In the genomic region with DNA sequence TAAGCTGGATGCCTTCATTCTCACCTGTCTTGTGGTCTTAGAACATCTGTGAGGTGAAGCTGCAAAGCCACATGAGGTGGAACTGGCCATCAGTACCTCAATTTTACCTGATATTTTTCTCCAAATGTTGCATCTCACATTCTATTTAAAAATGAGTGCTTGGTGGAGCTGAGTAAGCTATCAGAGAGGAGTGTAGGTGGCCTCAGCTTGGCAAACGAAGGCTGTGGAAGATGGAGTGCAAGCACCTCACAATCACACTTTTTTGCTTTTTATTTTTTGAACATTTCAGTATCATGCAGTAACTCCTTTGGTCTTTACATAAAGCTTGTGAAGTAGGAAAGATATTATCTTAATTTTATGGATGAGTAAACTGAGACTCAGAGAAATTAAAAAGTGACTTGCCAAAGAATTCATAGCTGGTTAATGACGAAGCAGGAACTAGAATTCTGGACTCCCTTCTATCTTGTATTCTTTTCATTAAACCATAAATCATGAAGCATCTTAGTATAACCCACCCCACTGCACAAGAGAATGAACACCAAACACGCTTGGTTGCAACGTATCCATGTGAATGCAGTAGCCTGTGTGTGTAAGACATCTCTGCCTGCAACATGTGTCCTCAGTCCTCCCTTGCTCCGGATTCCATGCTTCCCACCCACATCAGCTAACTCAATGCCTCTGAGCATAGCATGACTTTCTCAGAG, we compare ENCODE assay signal across 18 cellular contexts.
"Had no signal": no experiment of that assay in that cellular context is flagged by ENCODE, and none has a peak within 500 bp of the region (broad histone marks: within the 10 kb centered on the region; RNA-seq: fewer than 3 reads in every experiment).

No MANE protein-coding gene starts in this region.

- H3K27ac ChIP-seq: body of pancreas, gastrocnemius medialis, left lung, prostate gland had no signal

- H3K4me1 ChIP-seq: prostate gland had no signal

- DNase-seq: activated CD4-positive, alpha-beta memory T cell treated with anti-CD3 and anti-CD28 coated beads for 36 hours; activated CD4-positive, alpha-beta T cell treated with anti-CD3 and anti-CD28 coated beads for 36 hours; activated effector memory CD4-positive, alpha-beta T cell treated with anti-CD3 and anti-CD28 coated beads, Interleukin-2, amount 50 U/mL, for 16 hours; activated T-cell treated with anti-CD3 and anti-CD28 coated beads, Interleukin-2, amount 50 U/mL, for 48 hours; body of pancreas; effector memory CD4-positive, alpha-beta T cell; gastrocnemius medialis; left lung; mesendoderm; nephron progenitor cell; occipital lobe; right cardiac atrium; small intestine; stimulated activated CD4-positive, alpha-beta T cell treated with anti-CD3 and anti-CD28 coated beads, Interleukin-4, amount 100 ng/mL, for 24 hours; stimulated activated naive CD4-positive, alpha-beta T cell; T-helper 2 cell; trophoblast cell had no signal

- ATAC-seq: activated CD4-positive, alpha-beta T cell treated with anti-CD3 and anti-CD28 coated beads for 36 hours; body of pancreas; gastrocnemius medialis; left lung; right cardiac atrium had no signal

- H3K27me3 ChIP-seq: body of pancreas, gastrocnemius medialis, left lung had no signal

- H3K9me3 ChIP-seq: body of pancreas, gastrocnemius medialis, left lung, prostate gland had no signal

- H3K4me3 ChIP-seq: body of pancreas, gastrocnemius medialis, left lung, prostate gland had no signal

- H3K36me3 ChIP-seq: prostate gland had no signal
